ENCODE assay signal across 18 cellular contexts in genomic region chr17:6998855-6999508, GRCh38. TPM values are rescaled to one million over a fixed set of nuclear protein-coding genes. Genes with fewer than 3 reads are reported as not detected.
A peak's percentile ranks its signal among the peaks of the same experiment; 100 is the strongest.
DNase-seq lines count a peak whose midpoint lies in the region; ATAC-seq, FAIRE-seq and TF ChIP-seq lines count a peak whose summit lies in the region.
"Had no signal": no experiment of that assay in that cellular context is flagged by ENCODE, and none has a peak within 500 bp of the region (broad histone marks: within the 10 kb centered on the region; RNA-seq: fewer than 3 reads in every experiment).

No MANE protein-coding gene starts in this region.

- peak overlapping the region; percentile 44 to 49; a peak in 3 of 4 replicates for H3K9ac ChIP-seq in K562 (ENCODE audit: insufficient read depth in 1 of 2, low read depth in 2 of 2, low read length in 2 of 2)
- H3K9ac ChIP-seq: BLaER1, GM23248 had no signal

- TF ChIP-seq CTCF in K562 (IDR thresholded peaks at IDR 0.05 in 2 of 3, conservative IDR thresholded peaks at IDR 0.05 in 1 of 3; ENCODE audit: insufficient read depth in 2 of 3, low read depth in 1 of 3, low read length in 3 of 3), result no peak

- 6% methylated on average over 11 of the region's 11 CpGs for WGBS in K562 (ENCODE audit: insufficient coverage, low coverage, missing lambda C conversion rate)

- H3K36me3 ChIP-seq in K562 (ENCODE audit: control insufficient read depth, insufficient read depth, low read length), result peaks cover 56% of the 10 kb centered on the region

- H3K4me1 ChIP-seq in K562 (replicated peaks in 1 of 2; ENCODE audit: control insufficient read depth in 2 of 2, insufficient read depth in 2 of 2, low read length in 2 of 2), result peaks cover 33 to 41% of the 10 kb centered on the region in 2 experiments
- H3K4me1 ChIP-seq: Caco-2, HAP-1 had no signal

- peak overlapping the region; percentile 62 for H3K27ac Mint-ChIP-seq in stimulated activated effector memory CD8-positive, alpha-beta T cell treated with anti-CD3 and anti-CD28 coated beads, Interleukin-12 subunit alpha, Interleukin-12 subunit beta, amount 100 ng/mL, for 72 hours

- TF ChIP-seq EP300 in K562 (IDR thresholded peaks at IDR 0.05; ENCODE audit: low read length), result peak; percentile 89

- peak; percentile 96 for FAIRE-seq in K562 (lab: Jason Lieb, UNC)
- FAIRE-seq: A204.1, D721Med, G401.6, GM12891, GM19239 had no signal

- H3K9me3 Mint-ChIP-seq in stimulated activated effector memory CD8-positive, alpha-beta T cell treated with anti-CD3 and anti-CD28 coated beads, Interleukin-12 subunit alpha, Interleukin-12 subunit beta, amount 100 ng/mL, for 72 hours, result no peaks in the 10 kb centered on the region

- intact Hi-C loops in K562 (cut with micrococcal nuclease), result no loop called here
- intact Hi-C loops in posterior vena cava (cut with DNase I), result no loop called here

- H3K4me3 ChIP-seq in K562, result no peak overlapping the region
- H3K4me3 ChIP-seq: BLaER1, GM23248, HAP-1 had no signal

- peaks cover 26% of the 10 kb centered on the region for H3K4me1 Mint-ChIP-seq in stimulated activated effector memory CD8-positive, alpha-beta T cell treated with anti-CD3 and anti-CD28 coated beads, Interleukin-12 subunit alpha, Interleukin-12 subunit beta, amount 100 ng/mL, for 72 hours

- no peaks in the 10 kb centered on the region for H3K27me3 ChIP-seq in K562 (ENCODE audit: control insufficient read depth in 2 of 2, insufficient read depth in 2 of 2, low read length in 2 of 2)
- H3K27me3 ChIP-seq: BLaER1 had no signal

- H3K9me3 ChIP-seq in K562 (replicated peaks; ENCODE audit: control insufficient read depth, insufficient read depth, low read depth, low read length), result no peaks in the 10 kb centered on the region
- H3K9me3 ChIP-seq: BLaER1, Caco-2, HAP-1 had no signal

- no TSS peak for BruUV-seq in K562 (replicated peaks; lab: Mats Ljungman, UMichigan)

- DNase-seq in OCI-M1 (lab: John Stamatoyannopoulos, UW) (peak; percentile 12), K562 (ENCODE audit: extremely low read depth in 1 of 4, low spot score in 3 of 4) (peak; percentile 59 to 86 (median 74)), activated T-cell treated with anti-CD3 and anti-CD28 coated beads for 4 hours (no peak), posterior vena cava (ENCODE audit: low spot score) (no peak)
- no peak for DNase-seq in stimulated activated effector memory CD8-positive, alpha-beta T cell treated with anti-CD3 and anti-CD28 coated beads, Interleukin-12 subunit alpha, Interleukin-12 subunit beta, amount 100 ng/mL, for 72 hours (ENCODE audit: low spot score in 2 of 2)
- DNase-seq: Caco-2; CD4-positive, CD25-positive, alpha-beta regulatory T cell; GM23248 had no signal

- no peaks in the 10 kb centered on the region for H3K9me1 ChIP-seq in K562 (ENCODE audit: control insufficient read depth, insufficient read depth, low read length)

- TF ChIP-seq RAD21 in K562 (CRISPR knock-in tag; conservative IDR thresholded peaks at IDR 0.05 in 1 of 2, IDR thresholded peaks at IDR 0.05 in 1 of 2), result peak in 1 of 2 experiments; percentile 21; a peak in 2 of 4 replicates

- H3K27ac ChIP-seq in K562 (ENCODE audit: extremely low read depth, low read depth, low read length), result peak overlapping the region; percentile 80
- H3K27ac ChIP-seq: BLaER1, GM23248 had no signal

- 0 out of 2 replicates have a peak overlapping the region, but pooled peaks have one; percentile 4 for H2AFZ ChIP-seq in K562 (ENCODE audit: low read depth, low read length)
- H2AFZ ChIP-seq: GM23248 had no signal

- 0 out of 2 replicates have a peak, but pooled peaks have one; percentile 16 for TF ChIP-seq POLR2A in K562 (conservative IDR thresholded peaks at IDR 0.05)

- CTCF ChIA-PET in K562 (lab: Yijun Ruan, JAX; ENCODE audit: low intra/inter-chr PET ratio), result no interaction called here

- no peak overlapping the region for H3K4me3 Mint-ChIP-seq in stimulated activated effector memory CD8-positive, alpha-beta T cell treated with anti-CD3 and anti-CD28 coated beads, Interleukin-12 subunit alpha, Interleukin-12 subunit beta, amount 100 ng/mL, for 72 hours
- H3K4me3 Mint-ChIP-seq: CD4-positive, CD25-positive, alpha-beta regulatory T cell had no signal

- ATAC-seq in K562 (peak; percentile 88), HG03442 (IDR thresholded peaks at IDR 0.05; ENCODE audit: unreplicated experiment) (no peak)
- no peak for ATAC-seq in stimulated activated effector memory CD8-positive, alpha-beta T cell treated with anti-CD3 and anti-CD28 coated beads, Interleukin-12 subunit alpha, Interleukin-12 subunit beta, amount 100 ng/mL, for 72 hours

- peaks cover 87% of the 10 kb centered on the region for H3K36me3 Mint-ChIP-seq in stimulated activated effector memory CD8-positive, alpha-beta T cell treated with anti-CD3 and anti-CD28 coated beads, Interleukin-12 subunit alpha, Interleukin-12 subunit beta, amount 100 ng/mL, for 72 hours

- peak overlapping the region; percentile 70 for H3K4me2 ChIP-seq in K562 (ENCODE audit: insufficient read depth, low read length)
- H3K4me2 ChIP-seq: BLaER1 had no signal

- in situ Hi-C loops in K562 (cut with MboI), result no loop called here

- peaks cover 6% of the 10 kb centered on the region; the same call in 2 of the 3 replicates for H3K79me2 ChIP-seq in K562 (ENCODE audit: control insufficient read depth, insufficient read depth, low read length)

- POLR2A ChIA-PET in K562 (lab: Yijun Ruan, JAX), result interaction anchor here (0.6 to 2.5 kb wide), 4 partner anchors 11 to 185 kb away, joined by 3 to 14 read pairs (median 6); no protein-coding TSS in a partner anchor

- H4K20me1 ChIP-seq in K562 (replicated peaks; ENCODE audit: control insufficient read depth, insufficient read depth, low read length), result no peaks in the 10 kb centered on the region

RNA-seq across cellular contexts. Expression of gene ALOX12, which starts 3.1 kb away (rescaled TPM):
- 0.35 and 0.53 TPM in 2 replicates for total RNA-seq in K562 (2011; cell fraction: chromatin; rRNA removed; ENCODE audit: low replicate concordance)
- 0.17 and 0.26 TPM in 2 replicates for total RNA-seq in K562 (2011; cell fraction: nucleolus; rRNA removed)
- 0.29 and 0.46 TPM in 2 replicates for total RNA-seq in K562 (2011; cell fraction: nucleoplasm; rRNA removed)
- 0.09 and 0.57 TPM in 2 replicates for total RNA-seq in K562 (2014; rRNA removed)
- 0.18 and 0.38 TPM in 2 replicates for total RNA-seq in K562 (2014; rRNA removed; fragmentation: Illumina TruSeq; extraction: Trizol)
- 0.08 TPM in 1 of 2 replicates, not detected in the other for total RNA-seq in K562 (2015; rRNA removed; fragmentation: Illumina TruSeq; extraction: Trizol)
- total RNA-seq in K562 (2021), result 0.40 and 0.47 TPM in 2 replicates
- 0.31 and 1.0 TPM in 2 replicates for polyA plus RNA-seq in K562 (2011; rRNA removed)
- 0.64 and 0.65 TPM in 2 replicates for polyA plus RNA-seq in K562 (2011; cell fraction: cytosol; rRNA removed)
- polyA plus RNA-seq in K562 (2011; cell fraction: nucleus; rRNA removed), result 0.75 and 1.3 TPM in 2 replicates
- polyA plus RNA-seq in K562 (2012), result 1.3 and 6.2 TPM in 2 replicates
- 0.55 and 0.60 TPM in 2 replicates for polyA plus RNA-seq in K562 (2014; fragmentation: Illumina TruSeq; extraction: Trizol)
- polyA plus RNA-seq in K562 (2014; fragmentation: Nextera tagmentation; extraction: Ambion mirVana), result 1 to 10 TPM in 1 of 2 experiments, under 1 TPM in 1; 0.91 to 1.1 TPM
- polyA plus RNA-seq in K562 (2014; rRNA removed), result 0.91 and 0.98 TPM in 2 replicates
- 0.18 and 0.30 TPM in 2 replicates for polyA minus RNA-seq in K562 (2011; rRNA and poly(A)+ RNA removed)
- polyA minus RNA-seq in K562 (2011; cell fraction: cytosol; rRNA and poly(A)+ RNA removed), result 0.48 TPM in 1 of 2 replicates, not detected in the other
- 0.44 TPM in 1 of 2 replicates, not detected in the other for polyA minus RNA-seq in K562 (2011; cell fraction: nucleus; rRNA and poly(A)+ RNA removed)
- total RNA-seq in posterior vena cava, result under 1 TPM in 1 of 2 donors, not detected in 1; 0.14 TPM
- total RNA-seq: Caco-2, GM23248, H4, HT-29 had no signal

RNA-seq across cellular contexts. Expression of gene RNASEK, which starts 13.4 kb away (rescaled TPM):
- total RNA-seq in K562 (2011; cell fraction: chromatin; rRNA removed; ENCODE audit: low replicate concordance), result 43.7 and 75.3 TPM in 2 replicates
- total RNA-seq in K562 (2011; cell fraction: nucleolus; rRNA removed), result 103 and 119 TPM in 2 replicates
- 117 and 121 TPM in 2 replicates for total RNA-seq in K562 (2011; cell fraction: nucleoplasm; rRNA removed)
- total RNA-seq in K562 (2014; rRNA removed), result 157 and 253 TPM in 2 replicates
- 48.5 and 48.6 TPM in 2 replicates for total RNA-seq in K562 (2014; rRNA removed; fragmentation: Illumina TruSeq; extraction: Trizol)
- 132 and 136 TPM in 2 replicates for total RNA-seq in K562 (2015; rRNA removed; fragmentation: Illumina TruSeq; extraction: Trizol)
- 151 and 154 TPM in 2 replicates for total RNA-seq in K562 (2021)
- 58.0 and 75.0 TPM in 2 replicates for polyA plus RNA-seq in K562 (2011; rRNA removed)
- polyA plus RNA-seq in K562 (2011; cell fraction: cytosol; rRNA removed), result 94.3 and 122 TPM in 2 replicates
- polyA plus RNA-seq in K562 (2011; cell fraction: nucleus; rRNA removed), result 114 and 118 TPM in 2 replicates
- 247 and 326 TPM in 2 replicates for polyA plus RNA-seq in K562 (2012)
- 265 and 271 TPM in 2 replicates for polyA plus RNA-seq in K562 (2014; fragmentation: Illumina TruSeq; extraction: Trizol)
- polyA plus RNA-seq in K562 (2014; fragmentation: Nextera tagmentation; extraction: Ambion mirVana), result 100 to 1,000 TPM; 104 to 155 TPM
- 85.3 and 157 TPM in 2 replicates for polyA plus RNA-seq in K562 (2014; rRNA removed)
- 20.8 and 25.0 TPM in 2 replicates for polyA minus RNA-seq in K562 (2011; rRNA and poly(A)+ RNA removed)
- polyA minus RNA-seq in K562 (2011; cell fraction: cytosol; rRNA and poly(A)+ RNA removed), result 76.4 and 84.8 TPM in 2 replicates
- 9.2 and 20.2 TPM in 2 replicates for polyA minus RNA-seq in K562 (2011; cell fraction: nucleus; rRNA and poly(A)+ RNA removed)
- total RNA-seq in posterior vena cava, result 100 to 1,000 TPM; 153 to 154 TPM

RNA-seq across cellular contexts. Expression of gene BCL6B, which starts 23.9 kb away (rescaled TPM):
- 2.4 and 6.6 TPM in 2 replicates for total RNA-seq in K562 (2011; cell fraction: chromatin; rRNA removed; ENCODE audit: low replicate concordance)
- total RNA-seq in K562 (2011; cell fraction: nucleolus; rRNA removed), result 4.7 and 6.3 TPM in 2 replicates
- 4.1 and 5.4 TPM in 2 replicates for total RNA-seq in K562 (2011; cell fraction: nucleoplasm; rRNA removed)
- 4.7 and 5.0 TPM in 2 replicates for total RNA-seq in K562 (2014; rRNA removed)
- total RNA-seq in K562 (2014; rRNA removed; fragmentation: Illumina TruSeq; extraction: Trizol), result 2.4 and 2.7 TPM in 2 replicates
- total RNA-seq in K562 (2015; rRNA removed; fragmentation: Illumina TruSeq; extraction: Trizol), result 3.5 and 3.6 TPM in 2 replicates
- 4.5 and 5.6 TPM in 2 replicates for total RNA-seq in K562 (2021)
- 1.9 and 3.1 TPM in 2 replicates for polyA plus RNA-seq in K562 (2011; rRNA removed)
- 2.8 and 2.9 TPM in 2 replicates for polyA plus RNA-seq in K562 (2011; cell fraction: cytosol; rRNA removed)
- polyA plus RNA-seq in K562 (2011; cell fraction: nucleus; rRNA removed), result 5.5 and 5.9 TPM in 2 replicates
- 1.9 and 4.2 TPM in 2 replicates for polyA plus RNA-seq in K562 (2012)
- polyA plus RNA-seq in K562 (2014; fragmentation: Illumina TruSeq; extraction: Trizol), result 3.9 and 4.1 TPM in 2 replicates
- polyA plus RNA-seq in K562 (2014; fragmentation: Nextera tagmentation; extraction: Ambion mirVana), result 1 to 10 TPM in 1 of 2 experiments, under 1 TPM in 1; 0.89 to 1.2 TPM
- polyA plus RNA-seq in K562 (2014; rRNA removed), result 3.5 and 3.6 TPM in 2 replicates
- 2.0 and 2.8 TPM in 2 replicates for polyA minus RNA-seq in K562 (2011; rRNA and poly(A)+ RNA removed)
- 2.7 and 3.1 TPM in 2 replicates for polyA minus RNA-seq in K562 (2011; cell fraction: cytosol; rRNA and poly(A)+ RNA removed)
- polyA minus RNA-seq in K562 (2011; cell fraction: nucleus; rRNA and poly(A)+ RNA removed), result 3.1 and 4.0 TPM in 2 replicates
- total RNA-seq in posterior vena cava, result 10 to 100 TPM; 21.2 to 29.7 TPM
- total RNA-seq: Caco-2, GM23248, H4, HT-29 had no signal
- polyA plus RNA-seq: CD4-positive, CD25-positive, alpha-beta regulatory T cell; GM23248 had no signal

RNA-seq across cellular contexts. Expression of gene SLC16A13, which starts 36.8 kb away (rescaled TPM):
- total RNA-seq in K562 (2011; cell fraction: chromatin; rRNA removed; ENCODE audit: low replicate concordance), result 4.9 and 17.0 TPM in 2 replicates
- 12.9 and 17.7 TPM in 2 replicates for total RNA-seq in K562 (2011; cell fraction: nucleolus; rRNA removed)
- 11.1 and 12.8 TPM in 2 replicates for total RNA-seq in K562 (2011; cell fraction: nucleoplasm; rRNA removed)
- 1.2 and 1.8 TPM in 2 replicates for total RNA-seq in K562 (2014; rRNA removed)
- 0.19 and 0.33 TPM in 2 replicates for total RNA-seq in K562 (2014; rRNA removed; fragmentation: Illumina TruSeq; extraction: Trizol)
- 0.87 and 0.94 TPM in 2 replicates for total RNA-seq in K562 (2015; rRNA removed; fragmentation: Illumina TruSeq; extraction: Trizol)
- 4.5 and 5.6 TPM in 2 replicates for total RNA-seq in K562 (2021)
- polyA plus RNA-seq in K562 (2011; rRNA removed), result 0.50 and 2.8 TPM in 2 replicates
- 1.4 and 1.7 TPM in 2 replicates for polyA plus RNA-seq in K562 (2011; cell fraction: cytosol; rRNA removed)
- polyA plus RNA-seq in K562 (2011; cell fraction: nucleus; rRNA removed), result 4.4 and 4.5 TPM in 2 replicates
- polyA plus RNA-seq in K562 (2012), result 3.8 and 4.8 TPM in 2 replicates
- polyA plus RNA-seq in K562 (2014; fragmentation: Illumina TruSeq; extraction: Trizol), result 2.7 and 3.3 TPM in 2 replicates
- under 1 TPM; 0.04 to 0.18 TPM for polyA plus RNA-seq in K562 (2014; fragmentation: Nextera tagmentation; extraction: Ambion mirVana)
- polyA plus RNA-seq in K562 (2014; rRNA removed), result 0.65 and 1.5 TPM in 2 replicates
- polyA minus RNA-seq in K562 (2011; rRNA and poly(A)+ RNA removed), result 1.1 and 2.6 TPM in 2 replicates
- polyA minus RNA-seq in K562 (2011; cell fraction: cytosol; rRNA and poly(A)+ RNA removed), result 1.7 TPM in 2 replicates
- polyA minus RNA-seq in K562 (2011; cell fraction: nucleus; rRNA and poly(A)+ RNA removed), result 4.8 and 5.3 TPM in 2 replicates
- 1 to 10 TPM; 1.5 to 1.6 TPM for total RNA-seq in posterior vena cava
- total RNA-seq: GM23248 had no signal

RNA-seq across cellular contexts. Expression of gene SLC16A11, which starts 44.9 kb away (rescaled TPM):
- total RNA-seq in K562 (2011; cell fraction: chromatin; rRNA removed; ENCODE audit: low replicate concordance), result not detected in 2 replicates
- total RNA-seq in K562 (2011; cell fraction: nucleolus; rRNA removed), result not detected in 2 replicates
- not detected in 2 replicates for total RNA-seq in K562 (2011; cell fraction: nucleoplasm; rRNA removed)
- not detected in 2 replicates for total RNA-seq in K562 (2014; rRNA removed)
- not detected in 2 replicates for total RNA-seq in K562 (2014; rRNA removed; fragmentation: Illumina TruSeq; extraction: Trizol)
- not detected in 2 replicates for total RNA-seq in K562 (2015; rRNA removed; fragmentation: Illumina TruSeq; extraction: Trizol)
- total RNA-seq in K562 (2021), result not detected in 2 replicates
- not detected in 2 replicates for polyA plus RNA-seq in K562 (2011; rRNA removed)
- not detected in 2 replicates for polyA plus RNA-seq in K562 (2011; cell fraction: cytosol; rRNA removed)
- not detected in 2 replicates for polyA plus RNA-seq in K562 (2011; cell fraction: nucleus; rRNA removed)
- not detected in 2 replicates for polyA plus RNA-seq in K562 (2012)
- polyA plus RNA-seq in K562 (2014; fragmentation: Illumina TruSeq; extraction: Trizol), result not detected in 2 replicates
- polyA plus RNA-seq in K562 (2014; fragmentation: Nextera tagmentation; extraction: Ambion mirVana), result not detected
- polyA plus RNA-seq in K562 (2014; rRNA removed), result not detected in 2 replicates
- polyA minus RNA-seq in K562 (2011; rRNA and poly(A)+ RNA removed), result not detected in 2 replicates
- polyA minus RNA-seq in K562 (2011; cell fraction: cytosol; rRNA and poly(A)+ RNA removed), result not detected in 2 replicates
- polyA minus RNA-seq in K562 (2011; cell fraction: nucleus; rRNA and poly(A)+ RNA removed), result not detected in 2 replicates
- 1 to 10 TPM in 1 of 2 donors, under 1 TPM in 1; 0.52 to 1.3 TPM for total RNA-seq in posterior vena cava
- total RNA-seq: GM23248, H4, HT-29 had no signal

Comparison
In these comparisons a context has a peak if more than half of its experiments do, and no peak if none do; other contexts are left out.
1. DNase-seq: peak in OCI-M1 (single experiment) and K562 (4 of 4); none in stimulated activated effector memory CD8-positive, alpha-beta T cell treated with anti-CD3 and anti-CD28 coated beads, Interleukin-12 subunit alpha, Interleukin-12 subunit beta, amount 100 ng/mL, for 72 hours (0 of 2), activated T-cell treated with anti-CD3 and anti-CD28 coated beads for 4 hours (single experiment) and posterior vena cava (single experiment).